15 cellular contexts compared by ENCODE assay signal in the genomic region with DNA sequence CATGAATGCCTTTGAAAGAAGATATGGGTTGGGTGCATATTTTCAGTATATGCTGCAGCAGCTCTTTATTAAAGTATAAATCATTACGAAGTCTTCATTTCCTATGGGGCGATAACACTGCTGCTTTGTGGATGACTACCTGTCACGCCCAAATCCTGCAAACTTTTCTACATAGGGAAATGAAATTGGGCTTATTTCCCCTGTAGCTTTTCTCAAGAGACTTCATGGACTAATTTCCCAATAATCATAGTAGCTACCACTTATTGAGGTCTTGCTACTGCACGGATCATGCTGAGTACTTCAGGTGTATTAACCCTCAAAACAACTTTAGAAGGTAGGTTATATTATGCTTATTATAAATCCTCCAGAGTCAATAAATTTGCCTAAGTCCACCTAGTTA. TPM values are rescaled to one million over a fixed set of nuclear protein-coding genes. Genes with fewer than 3 reads are reported as not detected.
DNase-seq lines count a peak whose midpoint lies in the region; ATAC-seq and TF ChIP-seq lines count a peak whose summit lies in the region.
"Had no signal": no experiment of that assay in that cellular context is flagged by ENCODE, and none has a peak within 500 bp of the region (broad histone marks: within the 10 kb centered on the region; RNA-seq: fewer than 3 reads in every experiment).

No MANE protein-coding gene starts in this region.

- no peaks in the 10 kb centered on the region for H4K20me1 ChIP-seq in H9 (ENCODE audit: control insufficient read depth, insufficient read depth, insufficient read length)

- H3K4ac ChIP-seq in H9 (ENCODE audit: low read depth, low read length), result no peak overlapping the region

- no peak overlapping the region for H2BK120ac ChIP-seq in H9 (ENCODE audit: low read depth, low read length, poor library complexity, severe bottlenecking)

- TF ChIP-seq CTCF in H9 (conservative IDR thresholded peaks at IDR 0.05), result no peak

- intact Hi-C loops in activated naive CD4-positive, alpha-beta T cell treated with anti-CD3 and anti-CD28 coated beads for 36 hours (cut with micrococcal nuclease), result no loop called here

- H3T11ph ChIP-seq in H9 (ENCODE audit: low read length), result no peak overlapping the region

- H3K4me3 Mint-ChIP-seq in activated naive CD4-positive, alpha-beta T cell treated with anti-CD3 and anti-CD28 coated beads for 36 hours, result peak overlapping the region; percentile 83
- H3K4me3 Mint-ChIP-seq in T-helper 17 cell (peak overlapping the region; percentile 45), H9 (no peak overlapping the region)
- peak overlapping the region; percentile 93 to 94 for H3K4me3 Mint-ChIP-seq in effector memory CD8-positive, alpha-beta T cell
- peak overlapping the region; percentile 60 to 85 for H3K4me3 Mint-ChIP-seq in stimulated activated naive CD8-positive, alpha-beta T cell treated with anti-CD3 and anti-CD28 coated beads, Interleukin-15, amount 100 ng/mL, for 72 hours

- peak overlapping the region; percentile 98 for H3K27ac Mint-ChIP-seq in activated naive CD4-positive, alpha-beta T cell treated with anti-CD3 and anti-CD28 coated beads for 36 hours
- H3K27ac Mint-ChIP-seq in T-helper 17 cell (peak overlapping the region; percentile 99), H9 (no peak overlapping the region)
- H3K27ac Mint-ChIP-seq in effector memory CD8-positive, alpha-beta T cell, result peak overlapping the region in 1 of 2 donors; percentile 88
- peak overlapping the region; percentile 52 to 85 for H3K27ac Mint-ChIP-seq in stimulated activated naive CD8-positive, alpha-beta T cell treated with anti-CD3 and anti-CD28 coated beads, Interleukin-15, amount 100 ng/mL, for 72 hours

- H3K23me2 ChIP-seq in H9 (ENCODE audit: insufficient read length, low read depth, low read length, poor library complexity, severe bottlenecking), result no peaks in the 10 kb centered on the region

- no peak overlapping the region for H3K4me2 ChIP-seq in H9 (ENCODE audit: insufficient read depth, insufficient read length, low read length)
- H3K4me2 ChIP-seq: PC-9 had no signal

- peaks cover 22% of the 10 kb centered on the region; the same call in 1 of the 2 replicates for H3K4me1 ChIP-seq in H9 (ENCODE audit: insufficient read depth, low read length)

- H3K14ac ChIP-seq in H9 (ENCODE audit: insufficient read depth, low read length), result no peak overlapping the region

- H2AK5ac ChIP-seq in H9 (ENCODE audit: insufficient read length, low read length), result no peak overlapping the region

- H3K79me2 ChIP-seq in H9 (ENCODE audit: insufficient read depth, low read length), result peaks cover 44% of the 10 kb centered on the region

- H3K27me3 Mint-ChIP-seq in activated naive CD4-positive, alpha-beta T cell treated with anti-CD3 and anti-CD28 coated beads for 36 hours (ENCODE audit: low read depth), result no peaks in the 10 kb centered on the region
- H3K27me3 Mint-ChIP-seq in T-helper 17 cell, result no peaks in the 10 kb centered on the region
- no peaks in the 10 kb centered on the region for H3K27me3 Mint-ChIP-seq in effector memory CD8-positive, alpha-beta T cell
- no peaks in the 10 kb centered on the region for H3K27me3 Mint-ChIP-seq in stimulated activated naive CD8-positive, alpha-beta T cell treated with anti-CD3 and anti-CD28 coated beads, Interleukin-15, amount 100 ng/mL, for 72 hours
- H3K27me3 Mint-ChIP-seq in H9 (ENCODE audit: low read depth), result no peaks in the 10 kb centered on the region

- H3K9me3 ChIP-seq in T-helper 17 cell (ENCODE audit: control insufficient read depth, low read length, poor library complexity, severe bottlenecking), result no peaks in the 10 kb centered on the region
- no peaks in the 10 kb centered on the region for H3K9me3 ChIP-seq in H9 (ENCODE audit: control insufficient read depth, low read depth, low read length)
- H3K9me3 ChIP-seq: upper lobe of left lung had no signal

- no peak overlapping the region for H3K18ac ChIP-seq in H9 (ENCODE audit: insufficient read length, low read depth, low read length)

- H3K79me1 ChIP-seq in H9 (ENCODE audit: insufficient read depth, low read depth, low read length, poor library complexity, severe bottlenecking), result peaks cover 9% of the 10 kb centered on the region

- no peak overlapping the region for H2BK12ac ChIP-seq in H9 (ENCODE audit: insufficient read length, low read depth, low read length)

- no peak overlapping the region for H2BK5ac ChIP-seq in H9 (ENCODE audit: insufficient read length, low read length)

- no CpG with 5 or more reads among the region's 4 CpGs for WGBS in H9 (ENCODE audit: extremely low coverage, insufficient read length, low lambda C conversion rate)

- no peak for DNase-seq in activated naive CD4-positive, alpha-beta T cell treated with anti-CD3 and anti-CD28 coated beads for 36 hours
- DNase-seq in activated naive CD4-positive, alpha-beta T cell treated with anti-CD3 and anti-CD28 coated beads, Interleukin-2, amount 50 U/mL, for 16 hours, result no peak
- DNase-seq in T-helper 17 cell, result no peak
- no peak for DNase-seq in effector memory CD8-positive, alpha-beta T cell
- no peak for DNase-seq in stimulated activated naive CD8-positive, alpha-beta T cell treated with anti-CD3 and anti-CD28 coated beads, Interleukin-15, amount 100 ng/mL, for 72 hours
- no peak for DNase-seq in H9
- DNase-seq in AML-193 (lab: John Stamatoyannopoulos, UW), result no peak
- DNase-seq: activated CD4-positive, alpha-beta T cell treated with anti-CD3 and anti-CD28 coated beads, Interleukin-2, amount 50 U/mL, for 48 hours; mesendoderm; NCI-H1048; NCI-H446; PC-9; upper lobe of left lung had no signal

- no peak overlapping the region for H3K9ac ChIP-seq in H9 (ENCODE audit: extremely low read depth, insufficient read length, low read length)

- ATAC-seq in T-helper 17 cell (no peak), GM18867 (IDR thresholded peaks at IDR 0.05; ENCODE audit: unreplicated experiment) (no peak)
- no peak for ATAC-seq in effector memory CD8-positive, alpha-beta T cell (replicated peaks)
- ATAC-seq in stimulated activated naive CD8-positive, alpha-beta T cell treated with anti-CD3 and anti-CD28 coated beads, Interleukin-15, amount 100 ng/mL, for 72 hours, result no peak
- ATAC-seq: GM12878 had no signal

- H3K23ac ChIP-seq in H9 (ENCODE audit: insufficient read length, low read depth, low read length), result no peak overlapping the region

- H3K56ac ChIP-seq in H9 (ENCODE audit: insufficient read length, low read depth, low read length), result no peak overlapping the region

- no peaks in the 10 kb centered on the region for H3K9me3 Mint-ChIP-seq in activated naive CD4-positive, alpha-beta T cell treated with anti-CD3 and anti-CD28 coated beads for 36 hours
- H3K9me3 Mint-ChIP-seq in effector memory CD8-positive, alpha-beta T cell, result no peaks in the 10 kb centered on the region
- H3K9me3 Mint-ChIP-seq in stimulated activated naive CD8-positive, alpha-beta T cell treated with anti-CD3 and anti-CD28 coated beads, Interleukin-15, amount 100 ng/mL, for 72 hours, result no peaks in the 10 kb centered on the region
- no peaks in the 10 kb centered on the region for H3K9me3 Mint-ChIP-seq in H9

- H4K5ac ChIP-seq in H9 (ENCODE audit: insufficient read length, low read depth, low read length), result no peak overlapping the region

- H2BK20ac ChIP-seq in H9 (ENCODE audit: low read depth, low read length, poor library complexity, severe bottlenecking), result no peak overlapping the region

- no peaks in the 10 kb centered on the region; the same call in 1 of the 2 replicates for H3K27me3 ChIP-seq in H9 (ENCODE audit: insufficient read depth, low read length)
- H3K27me3 ChIP-seq: upper lobe of left lung had no signal

- peaks cover 81% of the 10 kb centered on the region for H3K4me1 Mint-ChIP-seq in activated naive CD4-positive, alpha-beta T cell treated with anti-CD3 and anti-CD28 coated beads for 36 hours (ENCODE audit: low read depth)
- peaks cover 75% of the 10 kb centered on the region for H3K4me1 Mint-ChIP-seq in T-helper 17 cell
- peaks cover 69 to 95% of the 10 kb centered on the region in 2 donors for H3K4me1 Mint-ChIP-seq in effector memory CD8-positive, alpha-beta T cell (ENCODE audit: low read depth in 2 of 2)
- H3K4me1 Mint-ChIP-seq in stimulated activated naive CD8-positive, alpha-beta T cell treated with anti-CD3 and anti-CD28 coated beads, Interleukin-15, amount 100 ng/mL, for 72 hours, result peaks cover 79% of the 10 kb centered on the region
- peaks cover 25 to 42% of the 10 kb centered on the region in 2 experiments for H3K4me1 Mint-ChIP-seq in H9

- H4K91ac ChIP-seq in H9 (ENCODE audit: insufficient read length, low read depth, low read length), result no peak overlapping the region

- H4K8ac ChIP-seq in H9 (replicated peaks; ENCODE audit: insufficient read length, low read depth, low read length), result no peak overlapping the region

- peaks cover 96% of the 10 kb centered on the region for H3K36me3 Mint-ChIP-seq in activated naive CD4-positive, alpha-beta T cell treated with anti-CD3 and anti-CD28 coated beads for 36 hours (ENCODE audit: low read depth)
- peaks cover 4% of the 10 kb centered on the region for H3K36me3 Mint-ChIP-seq in T-helper 17 cell (ENCODE audit: low read depth)
- peaks cover 16% of the 10 kb centered on the region for H3K36me3 Mint-ChIP-seq in effector memory CD8-positive, alpha-beta T cell (ENCODE audit: insufficient read depth)
- H3K36me3 Mint-ChIP-seq in H9 (ENCODE audit: insufficient read depth in 1 of 3, low read depth in 3 of 3), result peaks cover 0 to 6% (median 1%) of the 10 kb centered on the region in 3 experiments; a peak in 3 of 7 replicates

- no peak overlapping the region for H2AFZ ChIP-seq in H9 (ENCODE audit: low read length)
- H2AFZ ChIP-seq: PC-9 had no signal

- CTCF ChIA-PET in activated naive CD4-positive, alpha-beta T cell treated with anti-CD3 and anti-CD28 coated beads for 36 hours (lab: Charles Lee), result interaction anchor here (0.7 to 1.8 kb wide), 5 partner anchors 15 to 75 kb away, joined by 3 to 4 read pairs (median 4); no protein-coding TSS in a partner anchor

- no peak overlapping the region for H2BK15ac ChIP-seq in H9 (ENCODE audit: low read depth, low read length)

- H3K27ac ChIP-seq in H9 (ENCODE audit: insufficient read length, low read depth, low read length), result no peak overlapping the region
- H3K27ac ChIP-seq: PC-9 had no signal

RNA-seq across cellular contexts. Expression of gene TGFBR2, which starts 8.0 kb away (rescaled TPM):
- total RNA-seq in activated naive CD4-positive, alpha-beta T cell treated with anti-CD3 and anti-CD28 coated beads for 36 hours, result 10 to 100 TPM; 57.8 to 58.1 TPM
- 10 to 100 TPM; 58.4 to 74.5 TPM for total RNA-seq in T-helper 17 cell
- total RNA-seq in H9 (2021), result 9.6 and 10.6 TPM in 2 replicates

Comparison
In these comparisons a context has a peak if more than half of its experiments do, and no peak if none do; other contexts are left out.
1. H3K27ac Mint-ChIP-seq: peak in activated naive CD4-positive, alpha-beta T cell treated with anti-CD3 and anti-CD28 coated beads for 36 hours (single experiment), T-helper 17 cell (single experiment) and stimulated activated naive CD8-positive, alpha-beta T cell treated with anti-CD3 and anti-CD28 coated beads, Interleukin-15, amount 100 ng/mL, for 72 hours (2 of 2); none in H9 (0 of 3).
2. H3K4me3 Mint-ChIP-seq: peak in activated naive CD4-positive, alpha-beta T cell treated with anti-CD3 and anti-CD28 coated beads for 36 hours (single experiment), T-helper 17 cell (single experiment), effector memory CD8-positive, alpha-beta T cell (2 of 2) and stimulated activated naive CD8-positive, alpha-beta T cell treated with anti-CD3 and anti-CD28 coated beads, Interleukin-15, amount 100 ng/mL, for 72 hours (2 of 2); none in H9 (0 of 2).